Comparison of ENCODE assay signal across 23 cellular contexts in genomic region chrX:18879144-18879543, GRCh38.
"Had no signal": no experiment of that assay in that cellular context is flagged by ENCODE, and none has a peak within 500 bp of the region (broad histone marks: within the 10 kb centered on the region; RNA-seq: fewer than 3 reads in every experiment).

No MANE protein-coding gene starts in this region.

- H3K27ac ChIP-seq: colonic mucosa, coronary artery, dorsolateral prefrontal cortex, epithelial cell of prostate, esophagus muscularis mucosa, esophagus squamous epithelium, foreskin keratinocyte, gastrocnemius medialis, gastroesophageal sphincter, heart left ventricle, heart right ventricle had no signal

- H3K4me1 Mint-ChIP-seq: endodermal cell had no signal

- DNase-seq: colonic mucosa; cortex of kidney; dermis blood vessel endothelial cell; dorsolateral prefrontal cortex; effector CD4-positive, alpha-beta T cell; effector CD8-positive, alpha-beta T cell; effector memory CD4-positive, alpha-beta T cell; effector memory CD8-positive, alpha-beta T cell; endodermal cell; erythroblast; esophagus squamous epithelium; foreskin fibroblast; foreskin keratinocyte; foreskin melanocyte; gastrocnemius medialis; glutamatergic neuron; heart left ventricle; heart right ventricle had no signal

- H3K27me3 ChIP-seq: colonic mucosa, esophagus muscularis mucosa, esophagus squamous epithelium, foreskin keratinocyte, gastrocnemius medialis, gastroesophageal sphincter, heart right ventricle had no signal

- H3K4me1 ChIP-seq: colonic mucosa, esophagus squamous epithelium, foreskin keratinocyte, gastrocnemius medialis, gastroesophageal sphincter, heart right ventricle had no signal

- H3K4me3 Mint-ChIP-seq: dendritic cell treated with granulocyte-macrophage colony-stimulating factor and Interleukin-4, amounts not matched to agents 40 ng/mL and 50 ng/mL, for 4 days; effector memory CD8-positive, alpha-beta T cell; endodermal cell had no signal

- H3K9me3 Mint-ChIP-seq: dendritic cell treated with granulocyte-macrophage colony-stimulating factor and Interleukin-4, amounts not matched to agents 40 ng/mL and 50 ng/mL, for 4 days; effector memory CD8-positive, alpha-beta T cell had no signal

- H3K9me3 ChIP-seq: colonic mucosa, esophagus muscularis mucosa, gastrocnemius medialis, gastroesophageal sphincter, heart right ventricle had no signal

- ATAC-seq: effector memory CD8-positive, alpha-beta T cell; foreskin keratinocyte; gastrocnemius medialis; gastroesophageal sphincter; heart left ventricle; heart right ventricle had no signal

- H3K27ac Mint-ChIP-seq: dendritic cell treated with granulocyte-macrophage colony-stimulating factor and Interleukin-4, amounts not matched to agents 40 ng/mL and 50 ng/mL, for 4 days; effector memory CD8-positive, alpha-beta T cell; endodermal cell had no signal

- H3K4me3 ChIP-seq: colonic mucosa, coronary artery, dorsolateral prefrontal cortex, esophagus muscularis mucosa, esophagus squamous epithelium, gastrocnemius medialis, gastroesophageal sphincter, heart left ventricle, heart right ventricle had no signal

- H3K36me3 ChIP-seq: colonic mucosa, esophagus muscularis mucosa, esophagus squamous epithelium, gastrocnemius medialis, gastroesophageal sphincter, heart left ventricle, heart right ventricle had no signal
